ENCODE assay signal across 8 cellular contexts in the genomic region with DNA sequence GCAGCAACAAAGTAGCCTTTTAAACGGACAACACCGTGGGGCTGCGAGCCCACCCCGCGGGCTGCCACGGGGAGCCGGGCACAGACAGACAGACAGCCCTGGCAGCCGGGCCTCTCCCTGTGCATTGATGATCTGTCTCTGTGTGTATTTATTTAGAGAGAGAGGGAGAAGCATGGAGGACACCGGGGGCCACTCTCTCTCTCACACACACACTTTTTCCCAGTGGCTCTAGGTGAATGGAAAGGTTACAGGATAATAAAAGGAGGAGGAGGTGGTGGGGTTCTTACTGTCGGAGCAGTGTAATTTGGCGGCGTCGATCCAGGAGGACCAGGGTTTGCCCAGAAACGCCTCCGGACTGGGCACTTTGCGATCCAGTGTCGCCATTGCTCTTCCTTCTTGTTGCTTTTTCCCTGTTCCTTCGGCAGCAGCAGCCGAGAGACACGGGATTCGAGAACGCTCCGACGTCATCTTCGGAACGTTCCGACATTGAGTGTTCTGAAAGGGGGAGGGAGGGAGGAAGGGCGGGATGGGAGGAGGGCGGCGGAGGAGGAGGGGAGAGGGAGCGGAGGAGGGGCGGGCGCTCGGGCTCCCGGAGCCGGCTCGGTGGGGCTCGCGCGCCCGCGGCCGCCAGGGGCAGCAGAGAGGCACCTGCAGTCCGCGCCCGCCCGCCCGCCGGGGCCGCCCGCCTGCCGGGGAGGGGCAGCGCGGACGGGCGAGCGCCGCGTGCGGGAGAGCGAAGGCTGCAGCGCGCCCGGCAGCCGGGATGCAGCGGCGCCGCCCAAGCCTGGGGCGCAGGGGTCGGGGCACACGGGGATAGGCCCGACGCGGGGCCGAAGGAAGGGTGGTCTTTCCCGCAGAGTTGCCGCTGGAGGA. TPM values are rescaled to one million over a fixed set of nuclear protein-coding genes. Genes with fewer than 3 reads are reported as not detected.
DNase-seq lines count a peak whose midpoint lies in the region; ATAC-seq and TF ChIP-seq lines count a peak whose summit lies in the region.

A gene with protein sequence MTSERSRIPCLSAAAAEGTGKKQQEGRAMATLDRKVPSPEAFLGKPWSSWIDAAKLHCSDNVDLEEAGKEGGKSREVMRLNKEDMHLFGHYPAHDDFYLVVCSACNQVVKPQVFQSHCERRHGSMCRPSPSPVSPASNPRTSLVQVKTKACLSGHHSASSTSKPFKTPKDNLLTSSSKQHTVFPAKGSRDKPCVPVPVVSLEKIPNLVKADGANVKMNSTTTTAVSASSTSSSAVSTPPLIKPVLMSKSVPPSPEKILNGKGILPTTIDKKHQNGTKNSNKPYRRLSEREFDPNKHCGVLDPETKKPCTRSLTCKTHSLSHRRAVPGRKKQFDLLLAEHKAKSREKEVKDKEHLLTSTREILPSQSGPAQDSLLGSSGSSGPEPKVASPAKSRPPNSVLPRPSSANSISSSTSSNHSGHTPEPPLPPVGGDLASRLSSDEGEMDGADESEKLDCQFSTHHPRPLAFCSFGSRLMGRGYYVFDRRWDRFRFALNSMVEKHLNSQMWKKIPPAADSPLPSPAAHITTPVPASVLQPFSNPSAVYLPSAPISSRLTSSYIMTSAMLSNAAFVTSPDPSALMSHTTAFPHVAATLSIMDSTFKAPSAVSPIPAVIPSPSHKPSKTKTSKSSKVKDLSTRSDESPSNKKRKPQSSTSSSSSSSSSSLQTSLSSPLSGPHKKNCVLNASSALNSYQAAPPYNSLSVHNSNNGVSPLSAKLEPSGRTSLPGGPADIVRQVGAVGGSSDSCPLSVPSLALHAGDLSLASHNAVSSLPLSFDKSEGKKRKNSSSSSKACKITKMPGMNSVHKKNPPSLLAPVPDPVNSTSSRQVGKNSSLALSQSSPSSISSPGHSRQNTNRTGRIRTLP (minus strand): TSS at position 509 of the 873 bp plus-strand sequence. CDS start 41 bp downstream, at position 468.

- H3K27ac ChIP-seq in VCaP, result peak within 1 kb of the TSS; percentile 85
- H3K27ac ChIP-seq in breast epithelium, result peak within 1 kb of the TSS; percentile 83 to 96
- H3K27ac ChIP-seq in iPS-20b (ENCODE audit: low read length), result peak within 1 kb of the TSS; percentile 84
- peak within 1 kb of the TSS; percentile 83 for H3K27ac ChIP-seq in skeletal muscle tissue (ENCODE audit: low read depth, low read length)

- intact Hi-C loops in breast epithelium (cut with DNase I; ENCODE audit: low total_unique reads), result no loop called here

- peak; percentile 21 for TF ChIP-seq POLR2A in breast epithelium (IDR thresholded peaks at IDR 0.05)

- peaks cover 0 to 6% of the 10 kb centered on the region in 2 donors for H3K4me1 ChIP-seq in breast epithelium
- H3K4me1 ChIP-seq in iPS-20b (ENCODE audit: insufficient read depth, low read length), result peaks cover 19% of the 10 kb centered on the region
- peaks cover 8 to 29% (median 19%) of the 10 kb centered on the region in 3 donors for H3K4me1 ChIP-seq in skeletal muscle tissue (ENCODE audit: control insufficient read depth in 3 of 3, insufficient read depth in 3 of 3, low read length in 3 of 3)

- H3K4me3 ChIP-seq in breast epithelium, result peak within 1 kb of the TSS; percentile 65 to 96 (median 78)
- peak within 1 kb of the TSS; percentile 89 for H3K4me3 ChIP-seq in iPS-20b (ENCODE audit: low read length)
- peak within 1 kb of the TSS; percentile 86 to 94 (median 92) for H3K4me3 ChIP-seq in skeletal muscle tissue (ENCODE audit: low read length in 3 of 3)

- TF ChIP-seq CTCF in GM13977 (IDR thresholded peaks at IDR 0.05; ENCODE audit: extremely low read depth, insufficient read depth, missing control alignments) (peak; percentile 73), VCaP (conservative IDR thresholded peaks at IDR 0.05) (peak; percentile 98), breast epithelium (IDR thresholded peaks at IDR 0.05) (peak in 1 of 3 donors; percentile 85)

- peak within 1 kb of the TSS; percentile 98 for H3K9ac ChIP-seq in iPS-20b (ENCODE audit: low read depth, low read length)
- peak within 1 kb of the TSS; percentile 85 to 94 (median 88) for H3K9ac ChIP-seq in skeletal muscle tissue (ENCODE audit: low read depth in 1 of 3, low read length in 3 of 3)

- DNase-seq in GM13977 (ENCODE audit: low spot score) (peak; percentile 91), NCI-H2227 (lab: John Stamatoyannopoulos, UW; ENCODE audit: unreplicated experiment) (peak; percentile 98), breast epithelium (ENCODE audit: low spot score in 2 of 2) (peak; percentile 92 to 93)

- H3K9me3 ChIP-seq in breast epithelium (no peaks in the 10 kb centered on the region), iPS-20b (ENCODE audit: insufficient read depth, low read depth, low read length) (no peaks in the 10 kb centered on the region), skeletal muscle tissue (ENCODE audit: control insufficient read depth in 3 of 3, low read length in 3 of 3) (no peaks in the 10 kb centered on the region)

- in situ Hi-C loops in GM13977 (cut with MboI; ENCODE audit: low pct_unique_long_range_greater_than_20kb, low sequenced_read_pairs, unreplicated experiment), result no loop called here

- H3K36me3 ChIP-seq in breast epithelium (no peaks in the 10 kb centered on the region), iPS-20b (ENCODE audit: insufficient read depth, low read depth, low read length) (peaks cover 24% of the 10 kb centered on the region), skeletal muscle tissue (ENCODE audit: control insufficient read depth in 3 of 3, insufficient read depth in 3 of 3, low read length in 3 of 3) (no peaks in the 10 kb centered on the region)

- no peaks in the 10 kb centered on the region for H3K27me3 ChIP-seq in breast epithelium
- peaks cover 22% of the 10 kb centered on the region for H3K27me3 ChIP-seq in iPS-20b (ENCODE audit: insufficient read depth, low read length)
- H3K27me3 ChIP-seq in skeletal muscle tissue (ENCODE audit: control insufficient read depth in 3 of 3, insufficient read depth in 3 of 3, low read length in 3 of 3), result peaks cover 0 to 2% (median 0%) of the 10 kb centered on the region in 3 donors

- peak; percentile 79 for ATAC-seq in HG03103 (IDR thresholded peaks at IDR 0.05; ENCODE audit: low read depth, unreplicated experiment)
- no peak for ATAC-seq in HG03439 (IDR thresholded peaks at IDR 0.05; ENCODE audit: unreplicated experiment)

RNA-seq across cellular contexts. Expression of the gene that starts here (rescaled TPM):
- total RNA-seq in breast epithelium, result 10 to 100 TPM; 10.7 to 18.4 (median 12.5) TPM
- 6.3 TPM for total RNA-seq in skeletal muscle tissue
